8 cellular contexts compared by ENCODE assay signal in genomic region chr1:184622136-184622823, GRCh38.
DNase-seq lines count a peak whose midpoint lies in the region; ATAC-seq and TF ChIP-seq lines count a peak whose summit lies in the region.
"Had no signal": no experiment of that assay in that cellular context is flagged by ENCODE, and none has a peak within 500 bp of the region (broad histone marks: within the 10 kb centered on the region; RNA-seq: fewer than 3 reads in every experiment).

No MANE protein-coding gene starts in this region.

- H3K9me3 Mint-ChIP-seq in type B pancreatic cell = no peaks in the 10 kb centered on the region
- no peaks in the 10 kb centered on the region for H3K9me3 Mint-ChIP-seq in activated T-cell treated with anti-CD3 and anti-CD28 coated beads, Interleukin-2, amount 50 U/mL, for 24 hours

- no peak overlapping the region for H3K27ac ChIP-seq in brain microvascular endothelial cell

- H3K27me3 Mint-ChIP-seq in type B pancreatic cell = no peaks in the 10 kb centered on the region
- peaks cover 4% of the 10 kb centered on the region for H3K27me3 Mint-ChIP-seq in activated T-cell treated with anti-CD3 and anti-CD28 coated beads, Interleukin-2, amount 50 U/mL, for 24 hours

- H3K27ac Mint-ChIP-seq in type B pancreatic cell = peak overlapping the region; percentile 4
- no peak overlapping the region for H3K27ac Mint-ChIP-seq in activated T-cell treated with anti-CD3 and anti-CD28 coated beads, Interleukin-2, amount 50 U/mL, for 24 hours

- H3K4me1 Mint-ChIP-seq in type B pancreatic cell (ENCODE audit: unreplicated experiment) = peaks cover 19% of the 10 kb centered on the region
- H3K4me1 Mint-ChIP-seq in activated T-cell treated with anti-CD3 and anti-CD28 coated beads, Interleukin-2, amount 50 U/mL, for 24 hours (ENCODE audit: low read depth) = no peaks in the 10 kb centered on the region

- H3K36me3 ChIP-seq in brain microvascular endothelial cell (replicated peaks) = no peaks in the 10 kb centered on the region

- TF ChIP-seq CTCF in brain microvascular endothelial cell (IDR thresholded peaks at IDR 0.05; ENCODE audit: low read depth, low read length, missing control alignments) = no peak
- no peak for TF ChIP-seq CTCF in type B pancreatic cell (conservative IDR thresholded peaks at IDR 0.05)

- in situ Hi-C loops in brain microvascular endothelial cell (cut with HindIII; ENCODE audit: low pct_ligation_motif_present, low sequenced_read_pairs) = no loop called here

- peaks cover 29% of the 10 kb centered on the region for H3K36me3 Mint-ChIP-seq in type B pancreatic cell
- H3K36me3 Mint-ChIP-seq in activated T-cell treated with anti-CD3 and anti-CD28 coated beads, Interleukin-2, amount 50 U/mL, for 24 hours (ENCODE audit: low read depth) = no peaks in the 10 kb centered on the region

- intact Hi-C loops in left colon (cut with DNase I, micrococcal nuclease) = no loop called here

- peak overlapping the region; percentile 3 for H3K4me3 Mint-ChIP-seq in type B pancreatic cell
- no peak overlapping the region for H3K4me3 Mint-ChIP-seq in activated T-cell treated with anti-CD3 and anti-CD28 coated beads, Interleukin-2, amount 50 U/mL, for 24 hours

- H3K4me3 ChIP-seq in brain microvascular endothelial cell (ENCODE audit: low read depth, low read length) = no peak overlapping the region

- DNase-seq in LHCN-M2 (ENCODE audit: low read depth) = peak; percentile 89
- DNase-seq in brain microvascular endothelial cell = peak; percentile 67
- peak; percentile 77 to 89 for DNase-seq in left colon
- no peak for DNase-seq in type B pancreatic cell (ENCODE audit: extremely low spot score, unreplicated experiment)
- no peak for DNase-seq in hypothalamus (lab: John Stamatoyannopoulos, UW)
- DNase-seq in Kasumi-1 (lab: John Stamatoyannopoulos, UW) = no peak
- DNase-seq in activated T-cell treated with anti-CD3 and anti-CD28 coated beads, Interleukin-2, amount 50 U/mL, for 24 hours = no peak
- DNase-seq: NCI-H1930 had no signal

- no peaks in the 10 kb centered on the region for H3K27me3 ChIP-seq in brain microvascular endothelial cell (replicated peaks)

- peak; percentile 94 for ATAC-seq in left colon

Comparison
In these comparisons a context has a peak if more than half of its experiments do, and no peak if none do; other contexts are left out.
1. DNase-seq: peak in LHCN-M2 (single experiment), brain microvascular endothelial cell (single experiment) and left colon (2 of 2); none in type B pancreatic cell (single experiment), hypothalamus (0 of 51), Kasumi-1 (0 of 2) and activated T-cell treated with anti-CD3 and anti-CD28 coated beads, Interleukin-2, amount 50 U/mL, for 24 hours (single experiment).